8 cellular contexts compared by ENCODE assay signal in genomic region chr17:74738051-74738996, GRCh38. TPM values are rescaled to one million over a fixed set of nuclear protein-coding genes. Genes with fewer than 3 reads are reported as not detected.
A peak's percentile ranks its signal among the peaks of the same experiment; 100 is the strongest.
DNase-seq lines count a peak whose midpoint lies in the region; ATAC-seq and TF ChIP-seq lines count a peak whose summit lies in the region.

No MANE protein-coding gene starts in this region.

- no peak for TF ChIP-seq RAD21 in liver (IDR thresholded peaks at IDR 0.05)

- peak; percentile 57 for ATAC-seq in PC-3

- H3K4me3 ChIP-seq in GM23248 = no peak overlapping the region
- H3K4me3 ChIP-seq in PC-3 (ENCODE audit: low read length) = no peak overlapping the region
- peak overlapping the region in 2 of 3 donors; percentile 65 for H3K4me3 ChIP-seq in liver (ENCODE audit: low read depth in 1 of 3, low read length in 3 of 3)

- DNase-seq in Daoy (ENCODE audit: low read depth) (peak; percentile 49), GM23248 (no peak), PC-3 (peak; percentile 49), cerebellum (ENCODE audit: low spot score) (no peak), iPS-NIHi7 (ENCODE audit: extremely low spot score) (no peak)
- peak; percentile 53 for DNase-seq in activated T-helper 9 cell treated with anti-CD3 and anti-CD28 coated beads, Interleukin-2, amount 50 U/mL, for 16 hours (ENCODE audit: low read depth)

- H3K4me2 ChIP-seq in GM23248 (ENCODE audit: unreplicated experiment) (no peak overlapping the region), PC-3 (ENCODE audit: low read length) (peak overlapping the region; percentile 38)

- H3K36me3 Mint-ChIP-seq in stimulated activated naive CD8-positive, alpha-beta T cell treated with anti-CD3 and anti-CD28 coated beads, Interleukin-15, Interleukin-2, amounts not matched to agents 100 ng/mL and 50 ng/mL, for 24 hours (ENCODE audit: low read depth) = no peaks in the 10 kb centered on the region

- POLR2A ChIA-PET in PC-3 (lab: Charles Lee; ENCODE audit: unreplicated experiment) = interaction anchor here (0.5 kb wide), 1 partner anchor 30 kb away, joined by 4 read pairs; no protein-coding TSS in a partner anchor

- H3K27me3 Mint-ChIP-seq in stimulated activated naive CD8-positive, alpha-beta T cell treated with anti-CD3 and anti-CD28 coated beads, Interleukin-15, Interleukin-2, amounts not matched to agents 100 ng/mL and 50 ng/mL, for 24 hours = peaks cover 5% of the 10 kb centered on the region

- H3K36me3 ChIP-seq in GM23248 (ENCODE audit: low read depth) (no peaks in the 10 kb centered on the region), PC-3 (ENCODE audit: low read depth, low read length) (no peaks in the 10 kb centered on the region), liver (ENCODE audit: control insufficient read depth in 4 of 4, insufficient read depth in 3 of 4, low read depth in 1 of 4, low read length in 3 of 4) (no peaks in the 10 kb centered on the region)

- 31 to 34% methylated on average over 13 to 16 of the region's 16 CpGs for WGBS in GM23248 (ENCODE audit: low coverage in 1 of 2, low lambda C conversion rate in 2 of 2, missing lambda C conversion rate in 2 of 2), 2 experiments
- 43% methylated on average over 16 of the region's 16 CpGs for WGBS in liver

- H3K27ac Mint-ChIP-seq in stimulated activated naive CD8-positive, alpha-beta T cell treated with anti-CD3 and anti-CD28 coated beads, Interleukin-15, Interleukin-2, amounts not matched to agents 100 ng/mL and 50 ng/mL, for 24 hours = peak overlapping the region; percentile 76

- intact Hi-C loops in PC-3 (cut with micrococcal nuclease) = no loop called here

- H3F3A ChIP-seq in GM23248 (ENCODE audit: insufficient read depth) (no peaks in the 10 kb centered on the region), PC-3 (ENCODE audit: low read length, unreplicated experiment) (no peaks in the 10 kb centered on the region)

- H3K9me2 ChIP-seq in GM23248 (ENCODE audit: insufficient read depth) = no peaks in the 10 kb centered on the region
- H3K9me2 ChIP-seq in PC-3 (replicated peaks; ENCODE audit: low read length) = no peaks in the 10 kb centered on the region

- H3K79me2 ChIP-seq in GM23248 (ENCODE audit: insufficient read depth) = no peaks in the 10 kb centered on the region
- no peaks in the 10 kb centered on the region for H3K79me2 ChIP-seq in PC-3 (ENCODE audit: low read length)

- H3K27me3 ChIP-seq in GM23248 (replicated peaks; ENCODE audit: insufficient read depth) (peaks cover 54% of the 10 kb centered on the region), PC-3 (ENCODE audit: low read length) (peaks cover 60% of the 10 kb centered on the region), liver (ENCODE audit: control insufficient read depth in 4 of 4, insufficient read depth in 4 of 4, low read length in 3 of 4) (no peaks in the 10 kb centered on the region)

- CTCF ChIA-PET in PC-3 (lab: Charles Lee) = interaction anchor here (0.6 to 3.5 kb wide), 2 partner anchors 81 to 202 kb away, joined by 3 to 53 read pairs; no protein-coding TSS in a partner anchor

- H3K27ac ChIP-seq in GM23248 (no peak overlapping the region), PC-3 (ENCODE audit: low read length) (no peak overlapping the region), liver (ENCODE audit: low read depth in 1 of 2, low read length in 2 of 2) (no peak overlapping the region)

- in situ Hi-C loops in GM23248 (cut with MboI) = no loop called here

- peaks cover 65% of the 10 kb centered on the region for H3K4me1 Mint-ChIP-seq in stimulated activated naive CD8-positive, alpha-beta T cell treated with anti-CD3 and anti-CD28 coated beads, Interleukin-15, Interleukin-2, amounts not matched to agents 100 ng/mL and 50 ng/mL, for 24 hours (ENCODE audit: low read depth)

- peak overlapping the region; percentile 78 for H3K4me3 Mint-ChIP-seq in stimulated activated naive CD8-positive, alpha-beta T cell treated with anti-CD3 and anti-CD28 coated beads, Interleukin-15, Interleukin-2, amounts not matched to agents 100 ng/mL and 50 ng/mL, for 24 hours

- H2AFZ ChIP-seq in GM23248 = peak overlapping the region; percentile 23; the same call in 1 of the 2 replicates
- no peak overlapping the region for H2AFZ ChIP-seq in PC-3 (ENCODE audit: low read length)

- H4K20me1 ChIP-seq in GM23248 (ENCODE audit: insufficient read depth) = no peaks in the 10 kb centered on the region
- no peaks in the 10 kb centered on the region for H4K20me1 ChIP-seq in PC-3 (ENCODE audit: low read length)

- H3K9me3 ChIP-seq in GM23248 (ENCODE audit: low read depth) (no peaks in the 10 kb centered on the region), PC-3 (ENCODE audit: low read length) (no peaks in the 10 kb centered on the region), liver (ENCODE audit: control insufficient read depth in 4 of 4, low read length in 3 of 4) (no peaks in the 10 kb centered on the region)

- H3K4me1 ChIP-seq in GM23248 (ENCODE audit: insufficient read depth) = no peaks in the 10 kb centered on the region
- peaks cover 22% of the 10 kb centered on the region for H3K4me1 ChIP-seq in PC-3 (ENCODE audit: insufficient read depth, low read length)
- H3K4me1 ChIP-seq in liver (ENCODE audit: control insufficient read depth in 4 of 4, insufficient read depth in 4 of 4, low read length in 3 of 4) = peaks cover 11 to 36% (median 23%) of the 10 kb centered on the region in 4 donors

- TF ChIP-seq CTCF in PC-3 (conservative IDR thresholded peaks at IDR 0.05; ENCODE audit: low read depth, low read length) = no peak
- no peak for TF ChIP-seq CTCF in liver (IDR thresholded peaks at IDR 0.05; ENCODE audit: low read depth, low read length, missing input control)

- no peaks in the 10 kb centered on the region for H3K9me3 Mint-ChIP-seq in stimulated activated naive CD8-positive, alpha-beta T cell treated with anti-CD3 and anti-CD28 coated beads, Interleukin-15, Interleukin-2, amounts not matched to agents 100 ng/mL and 50 ng/mL, for 24 hours

- BruUV-seq in PC-3 (replicated peaks; lab: Mats Ljungman, UMichigan) = no TSS peak

- H3K9ac ChIP-seq in GM23248 (no peak overlapping the region), PC-3 (ENCODE audit: low read length) (no peak overlapping the region), liver (ENCODE audit: low read depth in 1 of 2, low read length in 2 of 2) (peak overlapping the region in 1 of 2 donors; percentile 8)

TF ChIP-seq in liver, 16 proteins besides CTCF, POLR2A, EP300 and RAD21 (continues in another document):
- no peak for TF ChIP-seq SP1 (IDR thresholded peaks at IDR 0.05)
- no peak for TF ChIP-seq MAX (IDR thresholded peaks at IDR 0.05)
- TF ChIP-seq GABPA (IDR thresholded peaks at IDR 0.05 in 1 of 2, conservative IDR thresholded peaks at IDR 0.05 in 1 of 2) = no peak
- TF ChIP-seq REST (IDR thresholded peaks at IDR 0.05) = no peak
- no peak for TF ChIP-seq HNF4A (conservative IDR thresholded peaks at IDR 0.05)
- TF ChIP-seq EGR1 (IDR thresholded peaks at IDR 0.05; ENCODE audit: low read depth in 2 of 2) = no peak

RNA-seq across cellular contexts. Expression of gene RAB37, which starts 1.3 kb away (rescaled TPM):
- total RNA-seq in Daoy (2014; rRNA removed; shearing (Covaris generic)) = not detected in 2 replicates
- 0.11 TPM in 1 of 2 replicates, not detected in the other for total RNA-seq in GM23248 (2014; rRNA removed; shearing (Covaris generic))
- polyA plus RNA-seq in GM23248 (2016; fragmentation: Nextera tagmentation; extraction: Ambion mirVana) = not detected in 2 replicates
- total RNA-seq in PC-3 (2014; rRNA removed) = 0.17 and 0.66 TPM in 2 replicates
- total RNA-seq in liver = 1 to 10 TPM; 5.1 to 5.3 TPM
- polyA plus RNA-seq in liver = 1 to 10 TPM; 5.9 to 8.8 TPM
- 0.82 TPM for total RNA-seq in cerebellum

RNA-seq across cellular contexts. Expression of gene NHERF1, which starts 10.1 kb away (rescaled TPM):
- total RNA-seq in Daoy (2014; rRNA removed; shearing (Covaris generic)) = 38.1 and 44.8 TPM in 2 replicates
- total RNA-seq in GM23248 (2014; rRNA removed; shearing (Covaris generic)) = 6.6 and 8.0 TPM in 2 replicates
- polyA plus RNA-seq in GM23248 (2016; fragmentation: Nextera tagmentation; extraction: Ambion mirVana) (9.1 and 9.4 TPM in 2 replicates), liver (100 to 1,000 TPM; 105 to 160 TPM)
- total RNA-seq in PC-3 (2014; rRNA removed) (75.0 and 116 TPM in 2 replicates), liver (10 to 100 TPM; 38.1 to 84.1 TPM), cerebellum (10.3 TPM)

RNA-seq across cellular contexts. Expression of gene CD300LF, which starts 25.6 kb away (rescaled TPM):
- total RNA-seq in Daoy (2014; rRNA removed; shearing (Covaris generic)) = not detected in 2 replicates
- not detected in 2 replicates for total RNA-seq in GM23248 (2014; rRNA removed; shearing (Covaris generic))
- polyA plus RNA-seq in GM23248 (2016; fragmentation: Nextera tagmentation; extraction: Ambion mirVana) (not detected in 2 replicates), liver (under 1 TPM; 0.13 to 0.55 TPM)
- total RNA-seq in PC-3 (2014; rRNA removed) (not detected in 2 replicates), liver (1 to 10 TPM; 1.5 to 1.9 TPM), cerebellum (0.27 TPM)

RNA-seq across cellular contexts. Expression of gene NAT9, which starts 37.8 kb away (rescaled TPM):
- total RNA-seq in Daoy (2014; rRNA removed; shearing (Covaris generic)) = 30.0 and 31.1 TPM in 2 replicates
- total RNA-seq in GM23248 (2014; rRNA removed; shearing (Covaris generic)) = 23.6 and 26.4 TPM in 2 replicates
- polyA plus RNA-seq in GM23248 (2016; fragmentation: Nextera tagmentation; extraction: Ambion mirVana) (31.0 and 34.6 TPM in 2 replicates), liver (10 to 100 TPM; 15.7 to 18.4 TPM)
- total RNA-seq in PC-3 (2014; rRNA removed) (47.2 and 55.4 TPM in 2 replicates), liver (10 to 100 TPM in 1 of 2 donors, 1 to 10 TPM in 1; 8.1 to 25.5 TPM), cerebellum (22.0 TPM)

Comparison
In these comparisons a context has a peak if more than half of its experiments do, and no peak if none do; other contexts are left out.
1. DNase-seq: peak in Daoy (single experiment), PC-3 (single experiment) and activated T-helper 9 cell treated with anti-CD3 and anti-CD28 coated beads, Interleukin-2, amount 50 U/mL, for 16 hours (single experiment); none in GM23248 (single experiment), cerebellum (single experiment) and iPS-NIHi7 (single experiment).
2. H3K4me3 ChIP-seq: peak in liver (2 of 3); none in GM23248 (single experiment) and PC-3 (single experiment).